In genomic region chr1:154983776-154984466, GRCh38 we compare ENCODE assay signal across 9 cellular contexts. TPM values are rescaled to one million over a fixed set of nuclear protein-coding genes. Genes with fewer than 3 reads are reported as not detected.
DNase-seq lines count a peak whose midpoint lies in the region; ATAC-seq and TF ChIP-seq lines count a peak whose summit lies in the region.
"Had no signal": no experiment of that assay in that cellular context is flagged by ENCODE, and none has a peak within 500 bp of the region (broad histone marks: within the 10 kb centered on the region; RNA-seq: fewer than 3 reads in every experiment).

No MANE protein-coding gene starts in this region.

- no peak overlapping the region; the same call in 1 of the 2 replicates for H2AFZ ChIP-seq in OCI-LY7 (ENCODE audit: low read length)

- DNase-seq in OCI-LY7 (ENCODE audit: low spot score) (peak; percentile 66), fibroblast of pulmonary artery (ENCODE audit: low read depth) (no peak), sigmoid colon (peak; percentile 62), NOMO-1 (lab: John Stamatoyannopoulos, UW; ENCODE audit: unreplicated experiment in 2 of 2) (no peak), DMS153 treated with DMSO at 0.1 percent for 48 hours (lab: John Stamatoyannopoulos, UW; ENCODE audit: unreplicated experiment) (no peak)
- DNase-seq: cortex of kidney had no signal

- no peaks in the 10 kb centered on the region for H4K20me1 ChIP-seq in OCI-LY7 (ENCODE audit: insufficient read depth, low read length)

- no peaks in the 10 kb centered on the region for H3K9me3 ChIP-seq in OCI-LY7 (ENCODE audit: low read length)
- H3K9me3 ChIP-seq in sigmoid colon, result no peaks in the 10 kb centered on the region

- H3K27me3 ChIP-seq in sigmoid colon, result no peaks in the 10 kb centered on the region

- TF ChIP-seq EP300 in sigmoid colon (IDR thresholded peaks at IDR 0.05), result no peak

- peak overlapping the region; percentile 65 for H3K27ac ChIP-seq in OCI-LY7 (ENCODE audit: low read depth, low read length, poor library complexity, severe bottlenecking)
- H3K27ac ChIP-seq in sigmoid colon, result peak overlapping the region; percentile 78 to 84 (median 80)

- no peaks in the 10 kb centered on the region for H3K9me2 ChIP-seq in OCI-LY7 (ENCODE audit: insufficient read depth, low read length)

- H3K4me3 ChIP-seq in GM08714 (ENCODE audit: low read length), result peak overlapping the region; percentile 91
- peak overlapping the region; percentile 77 for H3K4me3 ChIP-seq in OCI-LY7 (ENCODE audit: low read depth, low read length, poor library complexity, severe bottlenecking)
- peak overlapping the region; percentile 99 for H3K4me3 ChIP-seq in fibroblast of pulmonary artery (replicated peaks; ENCODE audit: low read depth, low read length)
- peak overlapping the region; percentile 56 to 78 (median 63) for H3K4me3 ChIP-seq in sigmoid colon

- H3K36me3 ChIP-seq in OCI-LY7 (ENCODE audit: insufficient read depth, low read length) (peaks cover 64% of the 10 kb centered on the region), sigmoid colon (peaks cover 12 to 31% (median 15%) of the 10 kb centered on the region in 4 donors)

- H3K4me1 ChIP-seq in OCI-LY7 (ENCODE audit: insufficient read depth, low read length, poor library complexity, severe bottlenecking), result peaks cover 18% of the 10 kb centered on the region
- peaks cover 0 to 23% (median 20%) of the 10 kb centered on the region in 4 donors for H3K4me1 ChIP-seq in sigmoid colon

- H3K79me2 ChIP-seq in OCI-LY7 (ENCODE audit: insufficient read depth, low read depth, low read length), result peaks cover 50% of the 10 kb centered on the region

- no TSS peak for BruUV-seq in OCI-LY7 (replicated peaks; lab: Mats Ljungman, UMichigan)

- POLR2A ChIA-PET in OCI-LY7 (lab: Charles Lee), result interaction anchor here (0.6 to 3.2 kb wide), 12 partner anchors 10 to 138 kb away, joined by 3 to 16 read pairs (median 4); partner anchors contain the start of gene PYGO2

- CTCF ChIA-PET in OCI-LY7 (lab: Charles Lee; ENCODE audit: unreplicated experiment), result interaction anchor here (0.6 to 1.3 kb wide), 4 partner anchors 28 to 78 kb away, joined by 3 to 4 read pairs (median 3); partner anchors contain the start of gene PBXIP1

- WGBS in sigmoid colon, 2 donors, result 13 to 22% methylated on average over 17 of the region's 17 CpGs

- ATAC-seq in HG02678 (IDR thresholded peaks at IDR 0.05; ENCODE audit: unreplicated experiment) (no peak), HG03565 (IDR thresholded peaks at IDR 0.05; ENCODE audit: unreplicated experiment) (no peak)

- TF ChIP-seq POLR2A in sigmoid colon (IDR thresholded peaks at IDR 0.05), result no peak

- TF ChIP-seq CTCF in OCI-LY7 (conservative IDR thresholded peaks at IDR 0.05; ENCODE audit: low read length) (peak; percentile 66), fibroblast of pulmonary artery (IDR thresholded peaks at IDR 0.05; ENCODE audit: low read length, missing control alignments) (no peak), sigmoid colon (IDR thresholded peaks at IDR 0.05) (no peak)

- intact Hi-C loops in OCI-LY7 (cut with micrococcal nuclease; ENCODE audit: unreplicated experiment) (loop anchor here (1.0 to 5.0 kb wide), 4 partner anchors 9 to 78 kb away; partner anchors contain the start of gene EFNA4), sigmoid colon (cut with DNase I) (no loop called here)

- H3K4me2 ChIP-seq in OCI-LY7 (ENCODE audit: low read length), result peak overlapping the region; percentile 90

RNA-seq across cellular contexts. Expression of gene FLAD1, which starts 0.8 kb away (rescaled TPM):
- total RNA-seq in OCI-LY7 (2014; rRNA removed; shearing (Covaris generic)), result 52.7 and 55.7 TPM in 2 replicates
- total RNA-seq in OCI-LY7 (2022) (57.0 and 57.9 TPM in 2 replicates), sigmoid colon (10 to 100 TPM; 17.5 to 22.8 (median 18.5) TPM)
- 10 to 100 TPM; 24.6 to 36.5 (median 27.7) TPM for polyA plus RNA-seq in sigmoid colon

RNA-seq across cellular contexts. Expression of gene CKS1B, which starts 9.4 kb away (rescaled TPM):
- 149 and 204 TPM in 2 replicates for total RNA-seq in OCI-LY7 (2014; rRNA removed; shearing (Covaris generic))
- 230 and 260 TPM in 2 replicates for total RNA-seq in OCI-LY7 (2022)
- total RNA-seq in sigmoid colon, result 10 to 100 TPM; 10.2 to 35.7 (median 25.7) TPM
- 100 to 1,000 TPM in 1 of 3 donors, 10 to 100 TPM in 2; 73.3 to 104 (median 95.5) TPM for polyA plus RNA-seq in sigmoid colon

RNA-seq across cellular contexts. Expression of gene LENEP, which starts 9.5 kb away (rescaled TPM):
- total RNA-seq in OCI-LY7 (2014; rRNA removed; shearing (Covaris generic)), result 0.95 and 2.3 TPM in 2 replicates
- 0.78 and 1.5 TPM in 2 replicates for total RNA-seq in OCI-LY7 (2022)
- total RNA-seq in sigmoid colon, result not detected
- under 1 TPM in 1 of 3 donors, not detected in 2; 0.39 TPM for polyA plus RNA-seq in sigmoid colon

RNA-seq across cellular contexts. Expression of gene SHC1, which starts 13.4 kb away (rescaled TPM):
- total RNA-seq in OCI-LY7 (2014; rRNA removed; shearing (Covaris generic)), result 31.4 and 37.6 TPM in 2 replicates
- total RNA-seq in OCI-LY7 (2022) (77.4 and 84.0 TPM in 2 replicates), sigmoid colon (10 to 100 TPM; 49.2 to 80.4 (median 57.0) TPM)
- polyA plus RNA-seq in sigmoid colon, result 10 to 100 TPM; 58.5 to 75.2 (median 63.1) TPM

RNA-seq across cellular contexts. Expression of gene ZBTB7B, which starts 18.7 kb away (rescaled TPM):
- total RNA-seq in OCI-LY7 (2014; rRNA removed; shearing (Covaris generic)), result 14.2 and 16.3 TPM in 2 replicates
- total RNA-seq in OCI-LY7 (2022) (22.2 and 23.2 TPM in 2 replicates), sigmoid colon (10 to 100 TPM; 24.4 to 35.3 (median 29.5) TPM)
- 100 to 1,000 TPM in 2 of 3 donors, 10 to 100 TPM in 1; 71.5 to 342 (median 141) TPM for polyA plus RNA-seq in sigmoid colon

Comparison
In these comparisons a context has a peak if more than half of its experiments do, and no peak if none do; other contexts are left out.
1. DNase-seq: peak in OCI-LY7 (single experiment) and sigmoid colon (single experiment); none in fibroblast of pulmonary artery (single experiment), NOMO-1 (0 of 2) and DMS153 treated with DMSO at 0.1 percent for 48 hours (single experiment).
2. RNA of gene CKS1B, which starts 9.4 kb away (total RNA-seq): 149 to 260 TPM in OCI-LY7; 10.2 to 35.7 TPM in sigmoid colon; every median in the first group is over 4 times any median in the second.
3. Peak in every context shown above with its lines, with median percentiles within 50 percentile points of each other: H3K4me3 ChIP-seq.